ENCODE assay signal across 5 cellular contexts in the genomic region with DNA sequence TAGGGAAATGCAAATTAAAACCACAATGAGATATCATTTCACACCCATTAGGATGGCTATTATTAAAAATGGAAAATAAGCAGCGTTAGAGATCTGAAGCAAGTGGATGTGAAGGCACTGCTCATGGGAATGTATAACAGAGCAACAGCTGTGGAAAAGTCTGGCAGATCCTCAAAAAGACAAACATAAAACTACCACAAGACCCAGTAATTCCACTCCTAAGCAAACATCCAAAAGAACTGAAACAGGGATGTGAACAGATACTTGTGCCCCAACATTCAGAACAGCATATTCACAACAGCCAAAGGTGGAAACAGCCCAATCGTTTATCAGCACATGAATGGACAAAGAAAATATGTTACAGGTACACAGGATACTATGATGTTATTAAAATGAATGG. TPM values are rescaled to one million over a fixed set of nuclear protein-coding genes. Genes with fewer than 3 reads are reported as not detected.
"Had no signal": no experiment of that assay in that cellular context is flagged by ENCODE, and none has a peak within 500 bp of the region (broad histone marks: within the 10 kb centered on the region; RNA-seq: fewer than 3 reads in every experiment).

No MANE protein-coding gene starts in this region.

RNA-seq across cellular contexts. Expression of gene TNFRSF13B, which starts 10.9 kb away (rescaled TPM):
- total RNA-seq: MCF 10A; NCI-H460; Right ventricle myocardium superior; SJSA1; T-helper 1 cell treated with Interleukin-12 subunit alpha and Interleukin-12 subunit beta and Interleukin-4 antibody, amounts not matched to agents 30 ng/mL and 1 ng/mL, for 36 hours had no signal
